In genomic region chr1:166432655-166433054, GRCh38 we compare ENCODE assay signal across 20 cellular contexts.
A peak's percentile ranks its signal among the peaks of the same experiment; 100 is the strongest.
DNase-seq lines count a peak whose midpoint lies in the region; ATAC-seq and TF ChIP-seq lines count a peak whose summit lies in the region.
"Had no signal": no experiment of that assay in that cellular context is flagged by ENCODE, and none has a peak within 500 bp of the region (broad histone marks: within the 10 kb centered on the region; RNA-seq: fewer than 3 reads in every experiment).

No MANE protein-coding gene starts in this region.

- H3K27me3 Mint-ChIP-seq in CD14-positive monocyte (ENCODE audit: low read depth in 3 of 3): peaks cover 0 to 1% (median 0%) of the 10 kb centered on the region in 3 donors
- H3K27me3 Mint-ChIP-seq: CD4-positive, CD25-positive, alpha-beta regulatory T cell had no signal

- peaks cover 5% of the 10 kb centered on the region for H3K4me1 Mint-ChIP-seq in CD14-positive monocyte
- H3K4me1 Mint-ChIP-seq: CD4-positive, CD25-positive, alpha-beta regulatory T cell had no signal

- DNase-seq in KG1 (lab: John Stamatoyannopoulos, UW) (peak; percentile 2), NB4 (ENCODE audit: low read depth) (peak; percentile 17), SKM-1 (lab: John Stamatoyannopoulos, UW; ENCODE audit: unreplicated experiment) (peak; percentile 26), pons (ENCODE audit: low spot score) (peak; percentile 7), sciatic nerve (ENCODE audit: low spot score) (no peak), CD14-positive monocyte (ENCODE audit: low spot score) (no peak)
- DNase-seq: ACHN; CD4-positive, CD25-positive, alpha-beta regulatory T cell; COR-L47; DMS 273 treated with DMSO at 0.1 percent for 48 hours; DND-41; GOT3; NCI-H1105 treated with DMSO at 0.1 percent for 48 hours; NCI-H187; NCI-H2107; NCI-H510A treated with DMSO at 0.1 percent for 48 hours; NCI-H82; Right ventricle myocardium superior; SK-N-SH had no signal

- no peak for TF ChIP-seq CTCF in NB4 (IDR thresholded peaks at IDR 0.05; ENCODE audit: low read depth, low read length)
- TF ChIP-seq CTCF in CD14-positive monocyte (IDR thresholded peaks at IDR 0.05): no peak

- H3K27ac Mint-ChIP-seq in CD14-positive monocyte: no peak overlapping the region
- H3K27ac Mint-ChIP-seq: CD4-positive, CD25-positive, alpha-beta regulatory T cell had no signal

- intact Hi-C loops in sciatic nerve (cut with DNase I): no loop called here
- intact Hi-C loops in CD14-positive monocyte (cut with micrococcal nuclease): no loop called here

- H3K4me3 Mint-ChIP-seq in CD14-positive monocyte: no peak overlapping the region
- H3K4me3 Mint-ChIP-seq: CD4-positive, CD25-positive, alpha-beta regulatory T cell had no signal

- ATAC-seq in HG03520 (IDR thresholded peaks at IDR 0.05; ENCODE audit: unreplicated experiment): no peak
- ATAC-seq in sciatic nerve: no peak

- H3K36me3 Mint-ChIP-seq in CD14-positive monocyte: no peaks in the 10 kb centered on the region
- H3K36me3 Mint-ChIP-seq: CD4-positive, CD25-positive, alpha-beta regulatory T cell had no signal

- no peak overlapping the region for H3K4me3 ChIP-seq in NB4 (ENCODE audit: low read depth, low read length)

- peaks cover 0 to 12% (median 7%) of the 10 kb centered on the region in 7 donors for H3K9me3 Mint-ChIP-seq in CD14-positive monocyte

- no peak for TF ChIP-seq POLR2A in NB4 (IDR thresholded peaks at IDR 0.05; ENCODE audit: extremely low read depth, insufficient read length)

Comparison
In these comparisons a context has a peak if more than half of its experiments do, and no peak if none do; other contexts are left out.
1. DNase-seq: peak in KG1 (single experiment), NB4 (single experiment), SKM-1 (single experiment) and pons (single experiment); none in sciatic nerve (single experiment) and CD14-positive monocyte (single experiment).